In the genomic region with DNA sequence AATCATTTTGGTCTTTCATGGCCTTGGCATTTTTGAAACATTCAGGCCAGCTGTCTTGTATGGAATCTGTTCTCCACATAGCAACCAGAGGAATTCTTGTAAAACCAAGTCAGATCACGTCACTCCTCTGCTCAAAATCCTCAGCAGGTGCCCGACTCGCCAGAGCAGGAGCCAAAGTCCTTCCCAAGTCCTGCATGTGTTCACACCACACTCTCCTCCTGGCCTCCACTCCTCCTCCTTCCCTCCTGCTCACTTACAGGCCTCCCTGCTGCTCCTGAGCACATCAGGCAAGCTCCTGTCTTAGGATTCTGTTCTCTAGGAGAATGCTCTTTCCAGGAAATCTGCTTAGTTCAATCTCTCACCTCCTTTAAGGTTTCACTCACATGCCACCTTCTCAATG, we compare ENCODE assay signal across 31 cellular contexts. TPM values are rescaled to one million over a fixed set of nuclear protein-coding genes. Genes with fewer than 3 reads are reported as not detected.
A peak's percentile ranks its signal among the peaks of the same experiment; 100 is the strongest.
DNase-seq lines count a peak whose midpoint lies in the region; ATAC-seq, FAIRE-seq and TF ChIP-seq lines count a peak whose summit lies in the region.
"Had no signal": no experiment of that assay in that cellular context is flagged by ENCODE, and none has a peak within 500 bp of the region (broad histone marks: within the 10 kb centered on the region; RNA-seq: fewer than 3 reads in every experiment).

No MANE protein-coding gene starts in this region.

- no peaks in the 10 kb centered on the region; a peak in 1 of 5 replicates for H3K27me3 ChIP-seq in HepG2 (ENCODE audit: control insufficient read depth in 1 of 2, insufficient read depth in 2 of 2, low read length in 2 of 2)
- H3K27me3 ChIP-seq in vagina, result no peaks in the 10 kb centered on the region
- H3K27me3 ChIP-seq: heart right ventricle, testis had no signal

- H3K4me3 ChIP-seq in HepG2 (replicated peaks in 1 of 3; ENCODE audit: insufficient read depth in 1 of 3, low read depth in 2 of 3, low read length in 3 of 3) (no peak overlapping the region), skeletal muscle cell (ENCODE audit: low read depth, low read length) (no peak overlapping the region), vagina (no peak overlapping the region)
- H3K4me3 ChIP-seq: heart right ventricle, skin epidermis, testis had no signal

- no peak overlapping the region for H2AFZ ChIP-seq in HepG2 (ENCODE audit: low read length)

- no peaks in the 10 kb centered on the region for H3K4me1 Mint-ChIP-seq in WTC11
- H3K4me1 Mint-ChIP-seq: B cell; CD8-positive, alpha-beta memory T cell; endodermal cell; naive thymus-derived CD8-positive, alpha-beta T cell had no signal

- WGBS in HepG2 (ENCODE audit: low lambda C conversion rate), result 10% methylated on average over 3 of the region's 3 CpGs

- H3K9me3 Mint-ChIP-seq in WTC11, result no peaks in the 10 kb centered on the region
- H3K9me3 Mint-ChIP-seq: activated CD8-positive, alpha-beta T cell treated with anti-CD3 and anti-CD28 coated beads for 36 hours; activated T-helper 1 cell treated with anti-CD3 and anti-CD28 coated beads, Interleukin-12 subunit alpha, Interleukin-12 subunit beta, Interleukin-2, Interleukin-4 antibody, amounts not matched to agents 30 ng/mL and 10 ng/mL and 1 ng/mL, durations not matched to agents 14 hours and 24 hours and 36 hours; dendritic cell treated with granulocyte-macrophage colony-stimulating factor and Interleukin-4, amounts not matched to agents 40 ng/mL and 50 ng/mL, for 4 days; naive thymus-derived CD8-positive, alpha-beta T cell; stimulated activated naive CD8-positive, alpha-beta T cell treated with anti-CD3 and anti-CD28 coated beads, Interleukin-15, Interleukin-2, amounts not matched to agents 100 ng/mL and 50 ng/mL, for 24 hours had no signal

- FAIRE-seq in HepG2 (lab: Jason Lieb, UNC), result no peak
- FAIRE-seq: GM12892, kidney had no signal

- TF ChIP-seq RAD21 in HepG2 (CRISPR knock-in tag; IDR thresholded peaks at IDR 0.05), result no peak

- no peaks in the 10 kb centered on the region for H3K27me3 Mint-ChIP-seq in WTC11 (ENCODE audit: low read depth)
- H3K27me3 Mint-ChIP-seq: activated CD8-positive, alpha-beta T cell treated with anti-CD3 and anti-CD28 coated beads for 36 hours; B cell; dendritic cell treated with granulocyte-macrophage colony-stimulating factor and Interleukin-4, amounts not matched to agents 40 ng/mL and 50 ng/mL, for 4 days; naive thymus-derived CD8-positive, alpha-beta T cell; stimulated activated naive CD8-positive, alpha-beta T cell treated with anti-CD3 and anti-CD28 coated beads, Interleukin-15, Interleukin-2, amounts not matched to agents 100 ng/mL and 50 ng/mL, for 24 hours had no signal

- TF ChIP-seq CTCF in WTC11 (IDR thresholded peaks at IDR 0.05), result no peak
- TF ChIP-seq CTCF in HepG2 (CRISPR knock-in tag; IDR thresholded peaks at IDR 0.05), result no peak
- TF ChIP-seq CTCF in vagina (IDR thresholded peaks at IDR 0.05), result no peak

- CTCF ChIA-PET in WTC11 (lab: Charles Lee) (interaction anchor here (0.8 kb wide), 1 partner anchor 10 kb away, joined by 3 read pairs; no protein-coding TSS in a partner anchor), HepG2 (lab: Yijun Ruan, JAX; ENCODE audit: low intra/inter-chr PET ratio, low total read pairs) (no interaction called here)

- peak overlapping the region; percentile 45 for H3K4me2 ChIP-seq in HepG2 (ENCODE audit: low read depth, low read length)

- H3K27ac Mint-ChIP-seq in WTC11, result peak overlapping the region; percentile 18; the same call in 1 of the 2 replicates
- H3K27ac Mint-ChIP-seq: activated CD8-positive, alpha-beta T cell treated with anti-CD3 and anti-CD28 coated beads for 36 hours; activated T-helper 1 cell treated with anti-CD3 and anti-CD28 coated beads, Interleukin-12 subunit alpha, Interleukin-12 subunit beta, Interleukin-2, Interleukin-4 antibody, amounts not matched to agents 30 ng/mL and 10 ng/mL and 1 ng/mL, durations not matched to agents 14 hours and 24 hours and 36 hours; B cell; dendritic cell treated with granulocyte-macrophage colony-stimulating factor and Interleukin-4, amounts not matched to agents 40 ng/mL and 50 ng/mL, for 4 days; endodermal cell; stimulated activated naive CD8-positive, alpha-beta T cell treated with anti-CD3 and anti-CD28 coated beads, Interleukin-15, Interleukin-2, amounts not matched to agents 100 ng/mL and 50 ng/mL, for 24 hours had no signal

- no peaks in the 10 kb centered on the region for H3K79me2 ChIP-seq in HepG2 (ENCODE audit: insufficient read depth, low read length)

- BruUV-seq in HepG2 (replicated peaks; lab: Mats Ljungman, UMichigan), result no TSS peak

- no peak overlapping the region for H3K4me3 Mint-ChIP-seq in WTC11
- H3K4me3 Mint-ChIP-seq: activated CD8-positive, alpha-beta T cell treated with anti-CD3 and anti-CD28 coated beads for 36 hours; activated T-helper 1 cell treated with anti-CD3 and anti-CD28 coated beads, Interleukin-12 subunit alpha, Interleukin-12 subunit beta, Interleukin-2, Interleukin-4 antibody, amounts not matched to agents 30 ng/mL and 10 ng/mL and 1 ng/mL, durations not matched to agents 14 hours and 24 hours and 36 hours; B cell; CD8-positive, alpha-beta memory T cell; dendritic cell treated with granulocyte-macrophage colony-stimulating factor and Interleukin-4, amounts not matched to agents 40 ng/mL and 50 ng/mL, for 4 days; endodermal cell; naive thymus-derived CD8-positive, alpha-beta T cell; stimulated activated naive CD8-positive, alpha-beta T cell treated with anti-CD3 and anti-CD28 coated beads, Interleukin-15, Interleukin-2, amounts not matched to agents 100 ng/mL and 50 ng/mL, for 24 hours had no signal

- DNase-seq in EH (ENCODE audit: low read depth) (peak; percentile 69), WTC11 (ENCODE audit: low spot score) (no peak), HepG2 (ENCODE audit: low spot score) (peak; percentile 27), skeletal muscle cell (ENCODE audit: low read depth) (peak; percentile 35), vagina (ENCODE audit: extremely low spot score in 2 of 2) (no peak), G401 (ENCODE audit: low spot score) (no peak)
- DNase-seq: activated CD8-positive, alpha-beta memory T cell treated with anti-CD3 and anti-CD28 coated beads, Interleukin-2, amount 50 U/mL, for 48 hours; activated CD8-positive, alpha-beta T cell treated with anti-CD3 and anti-CD28 coated beads for 36 hours; activated naive CD4-positive, alpha-beta T cell treated with anti-CD3 and anti-CD28 coated beads, Interleukin-2, amount 50 U/mL, for 16 hours; CD8-positive, alpha-beta memory T cell; endodermal cell; heart right ventricle; KBM-7; kidney; MM.1S; naive thymus-derived CD8-positive, alpha-beta T cell; NCI-H1105 treated with DMSO at 0.1 percent for 48 hours; NCI-H2029; NCI-H510A treated with DMSO at 0.1 percent for 48 hours; stimulated activated CD8-positive, alpha-beta memory T cell treated with anti-CD3 and anti-CD28 coated beads, Interleukin-4, amount 100 ng/mL, for 48 hours; SW 1271; testis had no signal

- TF ChIP-seq EP300 in HepG2 (IDR thresholded peaks at IDR 0.05; ENCODE audit: low read depth in 2 of 2, low read length in 2 of 2) (no peak), HepG2 (CRISPR knock-in tag; IDR thresholded peaks at IDR 0.05; ENCODE audit: borderline replicate concordance) (no peak)

- ATAC-seq in WTC11 (no peak), HepG2 (no peak), GM21381 (IDR thresholded peaks at IDR 0.05; ENCODE audit: unreplicated experiment) (no peak)
- ATAC-seq: activated CD8-positive, alpha-beta T cell treated with anti-CD3 and anti-CD28 coated beads for 36 hours; heart right ventricle; naive thymus-derived CD8-positive, alpha-beta T cell had no signal

- H3K27ac ChIP-seq in HepG2 (ENCODE audit: extremely low read length, insufficient read depth, low read length) (peak overlapping the region; percentile 36), vagina (no peak overlapping the region)
- H3K27ac ChIP-seq: skin epidermis, testis had no signal

- no peaks in the 10 kb centered on the region for H3K9me3 ChIP-seq in HepG2 (ENCODE audit: low read length)
- no peaks in the 10 kb centered on the region for H3K9me3 ChIP-seq in vagina
- H3K9me3 ChIP-seq: testis had no signal

- H3K36me3 Mint-ChIP-seq in WTC11, result no peaks in the 10 kb centered on the region
- H3K36me3 Mint-ChIP-seq: naive thymus-derived CD8-positive, alpha-beta T cell had no signal

- no peaks in the 10 kb centered on the region for H4K20me1 ChIP-seq in HepG2 (ENCODE audit: insufficient read depth, low read length)

- TF ChIP-seq POLR2A in HepG2 (IDR thresholded peaks at IDR 0.05; ENCODE audit: insufficient read depth in 1 of 2, low read depth in 2 of 2, low read length in 2 of 2) (no peak), vagina (IDR thresholded peaks at IDR 0.05) (no peak)

- intact Hi-C loops in HepG2 (cut with micrococcal nuclease; ENCODE audit: unreplicated experiment), result no loop called here
- intact Hi-C loops in vagina (cut with DNase I), result no loop called here

- H3K4me1 ChIP-seq in HepG2 (ENCODE audit: insufficient read depth, low read length), result peaks cover 75% of the 10 kb centered on the region
- no peaks in the 10 kb centered on the region for H3K4me1 ChIP-seq in vagina

- POLR2A ChIA-PET in WTC11 (lab: Charles Lee), result no interaction called here
- POLR2A ChIA-PET in HepG2 (lab: Yijun Ruan, JAX), result no interaction called here

- in situ Hi-C loops in HepG2 (cut with HindIII; ENCODE audit: extremely low pct_ligation_motif_present, low pct_unique_long_range_greater_than_20kb), result no loop called here
- in situ Hi-C loops in G401 (cut with HindIII; ENCODE audit: low sequenced_read_pairs), result no loop called here

- 0 out of 2 replicates have a peak overlapping the region, but pooled peaks have one; percentile 29 for H3K9ac ChIP-seq in HepG2 (ENCODE audit: insufficient read depth, low read depth, low read length)

- H3K36me3 ChIP-seq in HepG2 (replicated peaks in 1 of 2; ENCODE audit: control insufficient read depth in 1 of 2, insufficient read depth in 2 of 2, low read length in 2 of 2) (no peaks in the 10 kb centered on the region), vagina (no peaks in the 10 kb centered on the region)
- H3K36me3 ChIP-seq: heart right ventricle had no signal

RNA-seq across cellular contexts. Expression of gene PSMC3, which starts 6.9 kb away (rescaled TPM):
- total RNA-seq in WTC11 (2021) (141 to 162 TPM (median 143 TPM) in 3 replicates), HepG2 (2016; rRNA removed; fragmentation: Illumina TruSeq; extraction: Trizol) (214 and 279 TPM in 2 replicates), vagina (89.6 TPM)
- 50.9 and 53.3 TPM in 2 replicates for total RNA-seq in HepG2 (2016; cell fraction: cytosol; rRNA removed; fragmentation: Illumina TruSeq; extraction: Trizol; ENCODE audit: low read depth)
- 219 and 288 TPM in 2 replicates for total RNA-seq in HepG2 (2016; cell fraction: insoluble cytoplasmic fraction; rRNA removed; fragmentation: Illumina TruSeq; extraction: Trizol)
- total RNA-seq in HepG2 (2016; cell fraction: membrane; rRNA removed; fragmentation: Illumina TruSeq; extraction: Trizol), result 67.5 and 75.1 TPM in 2 replicates
- total RNA-seq in HepG2 (2016; cell fraction: nucleus; rRNA removed; fragmentation: Illumina TruSeq; extraction: Trizol), result 86.3 and 92.9 TPM in 2 replicates
- polyA plus RNA-seq in HepG2 (2011; rRNA removed), result 66.7 and 75.8 TPM in 2 replicates
- polyA plus RNA-seq in HepG2 (2011; cell fraction: cytosol; rRNA removed), result 95.2 and 102 TPM in 2 replicates
- polyA plus RNA-seq in HepG2 (2011; cell fraction: nucleus; rRNA removed), result 41.7 and 44.9 TPM in 2 replicates
- 71.8 and 98.0 TPM in 2 replicates for polyA plus RNA-seq in HepG2 (2012)
- polyA plus RNA-seq in HepG2 (2016; cell fraction: cytosol; fragmentation: Illumina TruSeq; extraction: Trizol; ENCODE audit: low read depth), result 52.7 and 54.7 TPM in 2 replicates
- 298 and 314 TPM in 2 replicates for polyA plus RNA-seq in HepG2 (2016; cell fraction: insoluble cytoplasmic fraction; fragmentation: Illumina TruSeq; extraction: Trizol; ENCODE audit: low read depth)
- polyA plus RNA-seq in HepG2 (2016; cell fraction: membrane; fragmentation: Illumina TruSeq; extraction: Trizol; ENCODE audit: low read depth), result 58.7 and 63.6 TPM in 2 replicates
- 117 and 127 TPM in 2 replicates for polyA plus RNA-seq in HepG2 (2016; cell fraction: nucleus; fragmentation: Illumina TruSeq; extraction: Trizol; ENCODE audit: insufficient read depth, low read depth)
- polyA minus RNA-seq in HepG2 (2011; rRNA and poly(A)+ RNA removed; ENCODE audit: low replicate concordance), result 52.6 and 310 TPM in 2 replicates
- polyA minus RNA-seq in HepG2 (2011; cell fraction: cytosol; rRNA and poly(A)+ RNA removed), result 39.1 and 44.3 TPM in 2 replicates
- 51.1 and 58.3 TPM in 2 replicates for polyA minus RNA-seq in HepG2 (2011; cell fraction: nucleus; rRNA and poly(A)+ RNA removed)
- total RNA-seq in G401 (2014; rRNA removed; shearing (Covaris generic)), result 149 and 239 TPM in 2 replicates

RNA-seq across cellular contexts. Expression of gene RAPSN, which starts 15.8 kb away (rescaled TPM):
- total RNA-seq in WTC11 (2021) (0.32 to 0.66 TPM (median 0.34 TPM) in 3 replicates), HepG2 (2016; rRNA removed; fragmentation: Illumina TruSeq; extraction: Trizol) (0.60 and 1.2 TPM in 2 replicates), vagina (not detected)
- total RNA-seq in HepG2 (2016; cell fraction: cytosol; rRNA removed; fragmentation: Illumina TruSeq; extraction: Trizol; ENCODE audit: low read depth), result 0.91 and 1.4 TPM in 2 replicates
- total RNA-seq in HepG2 (2016; cell fraction: insoluble cytoplasmic fraction; rRNA removed; fragmentation: Illumina TruSeq; extraction: Trizol), result 1.0 and 1.7 TPM in 2 replicates
- 1.2 and 1.4 TPM in 2 replicates for total RNA-seq in HepG2 (2016; cell fraction: membrane; rRNA removed; fragmentation: Illumina TruSeq; extraction: Trizol)
- 0.72 and 1.2 TPM in 2 replicates for total RNA-seq in HepG2 (2016; cell fraction: nucleus; rRNA removed; fragmentation: Illumina TruSeq; extraction: Trizol)
- polyA plus RNA-seq in HepG2 (2011; rRNA removed), result 0.15 and 0.40 TPM in 2 replicates
- polyA plus RNA-seq in HepG2 (2011; cell fraction: cytosol; rRNA removed), result 0.13 and 0.14 TPM in 2 replicates
- polyA plus RNA-seq in HepG2 (2011; cell fraction: nucleus; rRNA removed), result 0.77 and 1.1 TPM in 2 replicates
- polyA plus RNA-seq in HepG2 (2012), result 0.79 and 0.80 TPM in 2 replicates
- polyA plus RNA-seq in HepG2 (2016; cell fraction: cytosol; fragmentation: Illumina TruSeq; extraction: Trizol; ENCODE audit: low read depth), result 0.51 and 1.2 TPM in 2 replicates
- polyA plus RNA-seq in HepG2 (2016; cell fraction: insoluble cytoplasmic fraction; fragmentation: Illumina TruSeq; extraction: Trizol; ENCODE audit: low read depth), result 0.83 and 0.93 TPM in 2 replicates
- polyA plus RNA-seq in HepG2 (2016; cell fraction: membrane; fragmentation: Illumina TruSeq; extraction: Trizol; ENCODE audit: low read depth), result 0.44 TPM in 1 of 2 replicates, not detected in the other
- 2.3 and 3.6 TPM in 2 replicates for polyA plus RNA-seq in HepG2 (2016; cell fraction: nucleus; fragmentation: Illumina TruSeq; extraction: Trizol; ENCODE audit: insufficient read depth, low read depth)
- polyA minus RNA-seq in HepG2 (2011; rRNA and poly(A)+ RNA removed; ENCODE audit: low replicate concordance), result 0.16 and 0.64 TPM in 2 replicates
- polyA minus RNA-seq in HepG2 (2011; cell fraction: cytosol; rRNA and poly(A)+ RNA removed), result not detected in 2 replicates
- polyA minus RNA-seq in HepG2 (2011; cell fraction: nucleus; rRNA and poly(A)+ RNA removed), result 0.75 and 1.2 TPM in 2 replicates
- not detected in 2 replicates for total RNA-seq in G401 (2014; rRNA removed; shearing (Covaris generic))
- polyA plus RNA-seq: CD8-positive, alpha-beta memory T cell; naive thymus-derived CD8-positive, alpha-beta T cell had no signal

RNA-seq across cellular contexts. Expression of gene SLC39A13, which starts 24.8 kb away (rescaled TPM):
- total RNA-seq in WTC11 (2021) (32.8 to 38.2 TPM (median 35.1 TPM) in 3 replicates), HepG2 (2016; rRNA removed; fragmentation: Illumina TruSeq; extraction: Trizol) (7.2 and 15.3 TPM in 2 replicates), vagina (53.5 TPM)
- total RNA-seq in HepG2 (2016; cell fraction: cytosol; rRNA removed; fragmentation: Illumina TruSeq; extraction: Trizol; ENCODE audit: low read depth), result 5.8 and 6.7 TPM in 2 replicates
- 5.9 and 15.1 TPM in 2 replicates for total RNA-seq in HepG2 (2016; cell fraction: insoluble cytoplasmic fraction; rRNA removed; fragmentation: Illumina TruSeq; extraction: Trizol)
- total RNA-seq in HepG2 (2016; cell fraction: membrane; rRNA removed; fragmentation: Illumina TruSeq; extraction: Trizol), result 12.4 and 12.8 TPM in 2 replicates
- 13.7 and 15.1 TPM in 2 replicates for total RNA-seq in HepG2 (2016; cell fraction: nucleus; rRNA removed; fragmentation: Illumina TruSeq; extraction: Trizol)
- 30.5 and 40.7 TPM in 2 replicates for polyA plus RNA-seq in HepG2 (2011; rRNA removed)
- 23.0 and 34.8 TPM in 2 replicates for polyA plus RNA-seq in HepG2 (2011; cell fraction: cytosol; rRNA removed)
- 143 and 176 TPM in 2 replicates for polyA plus RNA-seq in HepG2 (2011; cell fraction: nucleus; rRNA removed)
- polyA plus RNA-seq in HepG2 (2012), result 13.2 and 20.5 TPM in 2 replicates
- polyA plus RNA-seq in HepG2 (2016; cell fraction: cytosol; fragmentation: Illumina TruSeq; extraction: Trizol; ENCODE audit: low read depth), result 9.4 and 9.7 TPM in 2 replicates
- polyA plus RNA-seq in HepG2 (2016; cell fraction: insoluble cytoplasmic fraction; fragmentation: Illumina TruSeq; extraction: Trizol; ENCODE audit: low read depth), result 6.9 and 7.7 TPM in 2 replicates
- 11.6 and 15.3 TPM in 2 replicates for polyA plus RNA-seq in HepG2 (2016; cell fraction: membrane; fragmentation: Illumina TruSeq; extraction: Trizol; ENCODE audit: low read depth)
- polyA plus RNA-seq in HepG2 (2016; cell fraction: nucleus; fragmentation: Illumina TruSeq; extraction: Trizol; ENCODE audit: insufficient read depth, low read depth), result 31.2 and 34.6 TPM in 2 replicates
- polyA minus RNA-seq in HepG2 (2011; rRNA and poly(A)+ RNA removed; ENCODE audit: low replicate concordance), result 14.8 and 27.8 TPM in 2 replicates
- 8.2 and 8.5 TPM in 2 replicates for polyA minus RNA-seq in HepG2 (2011; cell fraction: cytosol; rRNA and poly(A)+ RNA removed)
- polyA minus RNA-seq in HepG2 (2011; cell fraction: nucleus; rRNA and poly(A)+ RNA removed), result 15.2 and 17.7 TPM in 2 replicates
- total RNA-seq in G401 (2014; rRNA removed; shearing (Covaris generic)), result 22.9 and 43.0 TPM in 2 replicates

RNA-seq across cellular contexts. Expression of gene SPI1, which starts 54.8 kb away (rescaled TPM):
- total RNA-seq in WTC11 (2021) (0.21 to 0.59 TPM (median 0.39 TPM) in 3 replicates), HepG2 (2016; rRNA removed; fragmentation: Illumina TruSeq; extraction: Trizol) (not detected in 2 replicates), vagina (15.5 TPM)
- not detected in 2 replicates for total RNA-seq in HepG2 (2016; cell fraction: cytosol; rRNA removed; fragmentation: Illumina TruSeq; extraction: Trizol; ENCODE audit: low read depth)
- not detected in 2 replicates for total RNA-seq in HepG2 (2016; cell fraction: insoluble cytoplasmic fraction; rRNA removed; fragmentation: Illumina TruSeq; extraction: Trizol)
- total RNA-seq in HepG2 (2016; cell fraction: membrane; rRNA removed; fragmentation: Illumina TruSeq; extraction: Trizol), result not detected in 2 replicates
- total RNA-seq in HepG2 (2016; cell fraction: nucleus; rRNA removed; fragmentation: Illumina TruSeq; extraction: Trizol), result not detected in 2 replicates
- not detected in 2 replicates for polyA plus RNA-seq in HepG2 (2011; rRNA removed)
- not detected in 2 replicates for polyA plus RNA-seq in HepG2 (2011; cell fraction: cytosol; rRNA removed)
- polyA plus RNA-seq in HepG2 (2011; cell fraction: nucleus; rRNA removed), result not detected in 2 replicates
- polyA plus RNA-seq in HepG2 (2012), result not detected in 2 replicates
- not detected in 2 replicates for polyA plus RNA-seq in HepG2 (2016; cell fraction: cytosol; fragmentation: Illumina TruSeq; extraction: Trizol; ENCODE audit: low read depth)
- polyA plus RNA-seq in HepG2 (2016; cell fraction: insoluble cytoplasmic fraction; fragmentation: Illumina TruSeq; extraction: Trizol; ENCODE audit: low read depth), result not detected in 2 replicates
- not detected in 2 replicates for polyA plus RNA-seq in HepG2 (2016; cell fraction: membrane; fragmentation: Illumina TruSeq; extraction: Trizol; ENCODE audit: low read depth)
- not detected in 2 replicates for polyA plus RNA-seq in HepG2 (2016; cell fraction: nucleus; fragmentation: Illumina TruSeq; extraction: Trizol; ENCODE audit: insufficient read depth, low read depth)
- polyA minus RNA-seq in HepG2 (2011; rRNA and poly(A)+ RNA removed; ENCODE audit: low replicate concordance), result 0.61 and 0.70 TPM in 2 replicates
- not detected in 2 replicates for polyA minus RNA-seq in HepG2 (2011; cell fraction: cytosol; rRNA and poly(A)+ RNA removed)
- not detected in 2 replicates for polyA minus RNA-seq in HepG2 (2011; cell fraction: nucleus; rRNA and poly(A)+ RNA removed)
- total RNA-seq in G401 (2014; rRNA removed; shearing (Covaris generic)), result not detected in 2 replicates
- total RNA-seq: A673; activated T-helper 1 cell treated with anti-CD3 and anti-CD28 coated beads, Interleukin-12 subunit alpha, Interleukin-12 subunit beta, Interleukin-2, Interleukin-4 antibody, amounts not matched to agents 30 ng/mL and 10 ng/mL and 1 ng/mL, durations not matched to agents 14 hours and 24 hours and 36 hours; endodermal cell; osteoblast had no signal
- polyA plus RNA-seq: CD8-positive, alpha-beta memory T cell; naive thymus-derived CD8-positive, alpha-beta T cell had no signal

Comparison
In these comparisons a context has a peak if more than half of its experiments do, and no peak if none do; other contexts are left out.
1. DNase-seq: peak in EH (single experiment), HepG2 (single experiment) and skeletal muscle cell (single experiment); none in WTC11 (single experiment), vagina (0 of 2) and G401 (single experiment).